8 cellular contexts compared by ENCODE assay signal in the genomic region with DNA sequence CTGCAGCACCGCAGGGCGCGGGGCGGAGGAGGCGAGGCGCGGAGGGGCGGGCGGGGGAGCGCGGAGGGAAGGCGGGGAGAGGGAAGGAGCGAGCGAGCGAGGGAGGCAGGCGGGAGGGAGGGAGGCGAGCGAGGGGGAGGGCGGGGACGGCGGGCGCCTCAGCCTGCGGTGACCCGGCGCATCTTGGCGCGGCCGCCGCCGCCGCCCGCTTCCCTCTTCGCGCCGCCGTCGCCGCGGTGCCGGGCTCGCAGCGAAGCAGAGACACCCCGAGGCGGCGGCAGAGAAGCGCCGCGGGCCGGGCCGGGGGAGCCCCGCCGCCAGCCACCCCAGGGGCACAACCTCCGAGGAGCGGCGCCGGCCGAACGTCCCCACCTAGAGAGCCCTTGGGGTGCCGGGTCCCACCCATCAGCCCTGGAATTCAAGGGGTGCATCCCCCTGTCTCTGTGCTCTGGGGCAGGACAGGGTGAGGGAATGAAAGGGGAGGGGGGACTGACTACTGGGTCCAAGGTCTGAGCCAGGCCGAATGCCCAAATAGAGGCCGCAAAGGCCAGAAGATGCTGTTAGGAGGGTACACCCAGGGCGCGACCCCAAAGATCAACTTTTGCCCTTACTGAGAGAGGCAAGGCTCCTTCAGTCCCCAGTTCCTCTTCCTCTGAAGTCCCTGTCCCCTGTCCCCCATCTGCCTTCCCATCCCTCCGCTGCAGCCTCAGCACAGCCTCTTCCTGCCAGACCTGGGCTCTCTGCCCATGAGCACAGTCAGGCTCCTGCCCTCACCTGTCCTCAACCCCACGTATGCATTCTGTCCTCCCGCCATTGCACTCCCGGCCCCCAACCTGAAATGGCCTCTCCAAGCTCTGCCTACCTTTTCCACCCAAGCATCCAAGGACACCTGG. TPM values are rescaled to one million over a fixed set of nuclear protein-coding genes. Genes with fewer than 3 reads are reported as not detected.
A peak's percentile ranks its signal among the peaks of the same experiment; 100 is the strongest.
DNase-seq lines count a peak whose midpoint lies in the region; ATAC-seq and TF ChIP-seq lines count a peak whose summit lies in the region.

ADAMTS2 (minus strand) TSS at position 33 of the 893 bp plus-strand sequence. CDS start 133 bp downstream, outside the sequence.

- POLR2A ChIA-PET in activated naive CD8-positive, alpha-beta T cell treated with anti-CD3 and anti-CD28 coated beads, Interleukin-2, amount 10 ng/mL, durations not matched to agents 7 days and 5 days (lab: Charles Lee) = no interaction called here

- WGBS in right cardiac atrium = 10% methylated on average over 60 of the region's 67 CpGs
- 9 to 37% (median 21%) methylated on average over 15 to 66 of the region's 67 CpGs for WGBS in psoas muscle, 3 donors

- H3K4me3 Mint-ChIP-seq in activated naive CD8-positive, alpha-beta T cell treated with anti-CD3 and anti-CD28 coated beads, Interleukin-2, amount 10 ng/mL, durations not matched to agents 7 days and 5 days = peak within 1 kb of the TSS; percentile 44

- DNase-seq in stimulated activated CD4-positive, alpha-beta T cell treated with anti-CD3 and anti-CD28 coated beads, Interleukin-4, amount 100 ng/mL, for 1 hour = peak; percentile 3
- no peak for DNase-seq in stimulated activated CD4-positive, alpha-beta T cell treated with anti-CD3 and anti-CD28 coated beads, Interleukin-4, amount 100 ng/mL, for 4 hours
- DNase-seq in activated naive CD8-positive, alpha-beta T cell treated with anti-CD3 and anti-CD28 coated beads, Interleukin-2, amount 10 ng/mL, durations not matched to agents 7 days and 5 days = peak; percentile 39
- DNase-seq in right cardiac atrium = peak; percentile 79 to 91 (median 91)
- peak; percentile 80 to 82 for DNase-seq in psoas muscle
- no peak for DNase-seq in HK-2 (ENCODE audit: unreplicated experiment)

- intact Hi-C loops in right cardiac atrium (cut with DNase I) = loop anchor here in 2 of 4 donors (5.0 to 10.0 kb wide), 2 partner anchors 178 to 181 kb away; no protein-coding TSS in a partner anchor
- intact Hi-C loops in psoas muscle (cut with DNase I) = loop anchor here (5.0 to 10.0 kb wide), 2 partner anchors 149 to 178 kb away; no protein-coding TSS in a partner anchor

- H3K27ac ChIP-seq in right cardiac atrium (ENCODE audit: low read length) = no peak within 1 kb of the TSS
- H3K27ac ChIP-seq in psoas muscle = no peak within 1 kb of the TSS

- H3K27ac Mint-ChIP-seq in activated naive CD8-positive, alpha-beta T cell treated with anti-CD3 and anti-CD28 coated beads, Interleukin-2, amount 10 ng/mL, durations not matched to agents 7 days and 5 days = no peak within 1 kb of the TSS

- H3K36me3 ChIP-seq in psoas muscle (ENCODE audit: insufficient read depth in 1 of 2, low read depth in 1 of 2) = no peaks in the 10 kb centered on the region

- H3K9me3 ChIP-seq in right cardiac atrium (ENCODE audit: control insufficient read depth, low read length) = no peaks in the 10 kb centered on the region
- H3K9me3 ChIP-seq in psoas muscle = no peaks in the 10 kb centered on the region

- peak; percentile 35 for ATAC-seq in activated naive CD8-positive, alpha-beta T cell treated with anti-CD3 and anti-CD28 coated beads, Interleukin-2, amount 10 ng/mL, durations not matched to agents 7 days and 5 days (ENCODE audit: low read depth)
- ATAC-seq in right cardiac atrium (peak; percentile 58 to 71), psoas muscle (peak; percentile 29 to 66 (median 52)), GM21576 (IDR thresholded peaks at IDR 0.05; ENCODE audit: unreplicated experiment) (no peak), GM19463 (IDR thresholded peaks at IDR 0.05; ENCODE audit: unreplicated experiment) (no peak)

- H3K27me3 ChIP-seq in right cardiac atrium (ENCODE audit: control insufficient read depth, insufficient read depth) (no peaks in the 10 kb centered on the region), psoas muscle (ENCODE audit: insufficient read depth in 3 of 3, low read length in 2 of 3) (peaks cover 0 to 46% (median 5%) of the 10 kb centered on the region in 3 donors)

- TF ChIP-seq CTCF in psoas muscle (IDR thresholded peaks at IDR 0.05) = no peak

- no peaks in the 10 kb centered on the region for H3K9me3 Mint-ChIP-seq in activated naive CD8-positive, alpha-beta T cell treated with anti-CD3 and anti-CD28 coated beads, Interleukin-2, amount 10 ng/mL, durations not matched to agents 7 days and 5 days

- H3K4me3 ChIP-seq in right cardiac atrium (ENCODE audit: low read length) (peak within 1 kb of the TSS; percentile 78), psoas muscle (peak within 1 kb of the TSS; percentile 73)

- H3K27me3 Mint-ChIP-seq in activated naive CD8-positive, alpha-beta T cell treated with anti-CD3 and anti-CD28 coated beads, Interleukin-2, amount 10 ng/mL, durations not matched to agents 7 days and 5 days = peaks cover 51% of the 10 kb centered on the region

- peaks cover 3% of the 10 kb centered on the region for H3K36me3 Mint-ChIP-seq in activated naive CD8-positive, alpha-beta T cell treated with anti-CD3 and anti-CD28 coated beads, Interleukin-2, amount 10 ng/mL, durations not matched to agents 7 days and 5 days

- peaks cover 2% of the 10 kb centered on the region for H3K4me1 Mint-ChIP-seq in activated naive CD8-positive, alpha-beta T cell treated with anti-CD3 and anti-CD28 coated beads, Interleukin-2, amount 10 ng/mL, durations not matched to agents 7 days and 5 days

- H3K4me1 ChIP-seq in right cardiac atrium (ENCODE audit: control insufficient read depth, insufficient read depth, low read length) (no peaks in the 10 kb centered on the region), psoas muscle (peaks cover 6% of the 10 kb centered on the region)

RNA-seq across cellular contexts. Expression of gene ADAMTS2, which starts in this region (rescaled TPM):
- total RNA-seq in activated naive CD8-positive, alpha-beta T cell treated with anti-CD3 and anti-CD28 coated beads, Interleukin-2, amount 10 ng/mL, durations not matched to agents 7 days and 5 days = not detected
- total RNA-seq in right cardiac atrium (10 to 100 TPM; 11.9 to 23.2 (median 18.0) TPM), psoas muscle (1 to 10 TPM; 1.9 to 3.7 (median 2.5) TPM)
- polyA plus RNA-seq in right cardiac atrium (7.0 TPM), psoas muscle (1 to 10 TPM in 1 of 3 donors, under 1 TPM in 2; 0.83 to 2.0 (median 0.97) TPM)

Comparison
In these comparisons a context has a peak if more than half of its experiments do, and no peak if none do; other contexts are left out.
1. DNase-seq: peak in stimulated activated CD4-positive, alpha-beta T cell treated with anti-CD3 and anti-CD28 coated beads, Interleukin-4, amount 100 ng/mL, for 1 hour (single experiment), right cardiac atrium (3 of 3) and psoas muscle (2 of 2); none in stimulated activated CD4-positive, alpha-beta T cell treated with anti-CD3 and anti-CD28 coated beads, Interleukin-4, amount 100 ng/mL, for 4 hours (0 of 2) and HK-2 (single experiment).
2. Peak in DNase-seq and ATAC-seq in activated naive CD8-positive, alpha-beta T cell treated with anti-CD3 and anti-CD28 coated beads, Interleukin-2, amount 10 ng/mL, durations not matched to agents 7 days and 5 days; RNA of the gene not detected or under 1 TPM.
3. ATAC-seq: peak in right cardiac atrium (2 of 2) and psoas muscle (4 of 4); none in GM21576 (single experiment) and GM19463 (single experiment).